In the genomic region with DNA sequence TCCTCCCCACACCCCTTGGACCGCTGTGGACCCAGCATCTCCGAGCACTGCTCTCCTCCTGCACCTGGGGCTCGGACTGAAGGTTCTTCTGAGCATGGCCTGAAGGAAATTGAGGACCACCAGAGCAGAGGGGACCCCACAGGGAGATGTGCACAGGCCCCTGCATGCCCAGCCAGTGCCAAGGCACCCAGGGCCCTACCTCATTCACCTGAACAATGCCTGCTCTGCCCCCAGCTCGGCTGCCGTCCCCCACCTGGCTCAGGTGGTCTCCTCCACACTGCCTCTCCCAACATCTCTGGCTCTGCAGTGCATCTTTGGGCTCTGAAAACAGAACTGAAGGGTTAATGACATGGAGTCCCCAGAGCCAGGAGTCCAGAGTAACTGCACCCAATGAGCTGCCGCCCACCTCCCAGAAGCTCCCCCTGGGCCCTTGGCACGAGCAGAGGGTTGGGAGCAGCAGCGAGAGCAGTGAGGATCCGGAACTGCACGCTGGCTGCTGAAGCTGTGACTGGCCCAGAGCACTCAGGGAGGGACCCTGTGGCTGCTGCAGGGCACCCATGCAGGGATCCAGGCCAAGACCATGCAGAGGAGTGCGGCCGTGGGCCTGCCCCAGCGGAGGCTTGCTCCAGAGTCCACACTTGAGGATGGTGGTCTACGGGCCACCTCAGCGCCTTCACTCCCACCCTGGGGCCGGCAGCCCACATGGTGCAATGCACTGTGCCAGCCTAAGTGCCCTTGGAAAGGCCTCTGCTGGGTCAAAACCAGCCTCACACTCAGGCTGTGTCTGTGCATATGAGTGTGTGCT, we compare ENCODE assay signal across 17 cellular contexts.
A peak's percentile ranks its signal among the peaks of the same experiment; 100 is the strongest.
DNase-seq lines count a peak whose midpoint lies in the region; ATAC-seq and TF ChIP-seq lines count a peak whose summit lies in the region.
"Had no signal": no experiment of that assay in that cellular context is flagged by ENCODE, and none has a peak within 500 bp of the region (broad histone marks: within the 10 kb centered on the region; RNA-seq: fewer than 3 reads in every experiment).

No MANE protein-coding gene starts in this region.

- TF ChIP-seq CTCF in colonic mucosa (IDR thresholded peaks at IDR 0.05) (no peak), vagina (IDR thresholded peaks at IDR 0.05) (no peak)

- no peaks in the 10 kb centered on the region for H3K36me3 ChIP-seq in colonic mucosa
- H3K36me3 ChIP-seq in vagina, result no peaks in the 10 kb centered on the region
- H3K36me3 ChIP-seq: BE2C had no signal

- H3K4me3 ChIP-seq in colonic mucosa (no peak overlapping the region), vagina (no peak overlapping the region)
- H3K4me3 ChIP-seq: A549, GM23248 had no signal

- DNase-seq in colonic mucosa, result peak; percentile 7
- DNase-seq in iPS-NIHi7 (ENCODE audit: extremely low spot score), result peak; percentile 5
- peak; percentile 67 for DNase-seq in mesenteric fat pad (ENCODE audit: low spot score)
- DNase-seq in vagina (ENCODE audit: extremely low spot score in 2 of 2), result peak; percentile 58 to 91
- DNase-seq in GM19238 (ENCODE audit: insufficient read length, low spot score), result no peak
- DNase-seq: BE2C; CD4-positive, alpha-beta memory T cell; COR-L47; DMS153; DND-41; GDM1; GM23248; IMR-90 had no signal

- H3K4me1 ChIP-seq in colonic mucosa (no peaks in the 10 kb centered on the region), vagina (no peaks in the 10 kb centered on the region)
- H3K4me1 ChIP-seq: A549, BE2C had no signal

- intact Hi-C loops in colonic mucosa (cut with DNase I) (no loop called here), vagina (cut with DNase I) (no loop called here)

- no peak overlapping the region for H3K9ac ChIP-seq in colonic mucosa (ENCODE audit: low read depth in 2 of 2, low read length in 2 of 2)
- H3K9ac ChIP-seq: GM23248 had no signal

- no peaks in the 10 kb centered on the region for H3K27me3 ChIP-seq in colonic mucosa
- H3K27me3 ChIP-seq in vagina, result no peaks in the 10 kb centered on the region
- H3K27me3 ChIP-seq: BE2C had no signal

- no peak for ATAC-seq in HG03139 (IDR thresholded peaks at IDR 0.05; ENCODE audit: unreplicated experiment)
- ATAC-seq in GM19467 (IDR thresholded peaks at IDR 0.05; ENCODE audit: unreplicated experiment), result no peak
- ATAC-seq: A549 had no signal

- H3K27ac ChIP-seq in colonic mucosa (no peak overlapping the region), vagina (no peak overlapping the region)
- H3K27ac ChIP-seq: A549, C4-2B, GM23248 had no signal

- TF ChIP-seq POLR2A in vagina (IDR thresholded peaks at IDR 0.05), result no peak

- H3K9me3 ChIP-seq in colonic mucosa, result no peaks in the 10 kb centered on the region
- no peaks in the 10 kb centered on the region for H3K9me3 ChIP-seq in vagina
- H3K9me3 ChIP-seq: A549, BE2C had no signal
